18 cellular contexts compared by ENCODE assay signal in the genomic region with DNA sequence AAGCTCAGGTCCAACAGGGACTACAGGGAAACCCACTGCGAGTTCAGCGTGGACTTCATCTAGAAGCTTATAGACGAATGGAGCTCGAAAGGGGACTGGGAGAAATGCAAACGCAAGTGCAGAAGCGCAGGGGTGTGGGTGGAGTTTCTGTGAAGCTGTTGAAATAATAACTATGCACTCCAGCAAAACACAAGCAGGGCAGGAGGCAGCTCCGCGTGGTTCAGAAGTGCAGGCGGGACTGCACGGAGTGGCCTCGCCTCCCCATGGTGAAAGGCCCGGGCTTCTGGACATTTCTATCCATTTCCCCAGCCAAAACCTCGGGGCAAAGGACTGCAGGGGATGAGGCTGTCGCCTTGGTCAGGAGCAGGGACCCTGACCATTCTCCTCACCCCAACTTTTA.
A peak's percentile ranks its signal among the peaks of the same experiment; 100 is the strongest.
DNase-seq lines count a peak whose midpoint lies in the region; ATAC-seq and TF ChIP-seq lines count a peak whose summit lies in the region.
"Had no signal": no experiment of that assay in that cellular context is flagged by ENCODE, and none has a peak within 500 bp of the region (broad histone marks: within the 10 kb centered on the region; RNA-seq: fewer than 3 reads in every experiment).

No MANE protein-coding gene starts in this region.

- H3K27ac ChIP-seq in SK-N-MC (peak overlapping the region; percentile 73), thyroid gland (no peak overlapping the region), gastroesophageal sphincter (no peak overlapping the region)
- H3K27ac ChIP-seq: 22Rv1, HL-60 had no signal

- no peak overlapping the region for H3K4me3 ChIP-seq in SK-N-MC
- H3K4me3 ChIP-seq in thyroid gland (replicated peaks in 1 of 3) = no peak overlapping the region
- H3K4me3 ChIP-seq in gastroesophageal sphincter = no peak overlapping the region

- H3K27me3 Mint-ChIP-seq in nephron (ENCODE audit: low read depth) = no peaks in the 10 kb centered on the region

- ATAC-seq in Right ventricle myocardium superior (ENCODE audit: poor library complexity) (peak; percentile 58), Right ventricle myocardium inferior (no peak), gastroesophageal sphincter (no peak), GM18873 (IDR thresholded peaks at IDR 0.05; ENCODE audit: low FRiP score, unreplicated experiment) (no peak)
- ATAC-seq: CD8-positive, alpha-beta T cell; HCT116 had no signal

- peak; percentile 43 for DNase-seq in Right ventricle myocardium superior
- DNase-seq in Right ventricle myocardium inferior (ENCODE audit: missing footprints) = no peak
- no peak for DNase-seq in SK-N-MC (ENCODE audit: low read depth, low spot score)
- peak; percentile 64 to 67 for DNase-seq in thyroid gland
- no peak for DNase-seq in dermis blood vessel endothelial cell
- DNase-seq: CD8-positive, alpha-beta T cell; COR-L47; DMS153; DMS79 treated with DMSO at 0.1 percent for 48 hours; EL; GDM1 had no signal

- H3K36me3 Mint-ChIP-seq in nephron (ENCODE audit: low read depth) = peaks cover 20% of the 10 kb centered on the region
- H3K36me3 Mint-ChIP-seq: CD14-positive monocyte; CD8-positive, alpha-beta T cell had no signal

- no peak overlapping the region for H3K9ac ChIP-seq in SK-N-MC (ENCODE audit: insufficient read length)

- TF ChIP-seq CTCF in nephron (IDR thresholded peaks at IDR 0.05; ENCODE audit: unreplicated experiment in 3 of 3) (no peak), thyroid gland (IDR thresholded peaks at IDR 0.05) (no peak), gastroesophageal sphincter (IDR thresholded peaks at IDR 0.05) (no peak)

- peaks cover 11 to 17% of the 10 kb centered on the region in 2 donors for H3K4me1 ChIP-seq in thyroid gland
- peaks cover 0 to 5% (median 0%) of the 10 kb centered on the region in 3 donors for H3K4me1 ChIP-seq in gastroesophageal sphincter

- H3K4me3 Mint-ChIP-seq in nephron = no peak overlapping the region
- H3K4me3 Mint-ChIP-seq: CD14-positive monocyte; CD8-positive, alpha-beta T cell had no signal

- no peaks in the 10 kb centered on the region for H3K27me3 ChIP-seq in thyroid gland
- no peaks in the 10 kb centered on the region for H3K27me3 ChIP-seq in gastroesophageal sphincter

- intact Hi-C loops in Right ventricle myocardium superior (cut with DNase I) (no loop called here), Right ventricle myocardium inferior (cut with DNase I) (no loop called here), thyroid gland (cut with DNase I) (no loop called here)

- WGBS in thyroid gland, 2 donors = 34 to 37% methylated on average over 14 of the region's 14 CpGs
- 52 to 67% methylated on average over 1 to 9 of the region's 14 CpGs for WGBS in gastroesophageal sphincter (ENCODE audit: low coverage in 1 of 2), 2 donors

- no peaks in the 10 kb centered on the region for H3K9me3 ChIP-seq in SK-N-MC (ENCODE audit: low read depth, low read length)
- no peaks in the 10 kb centered on the region for H3K9me3 ChIP-seq in thyroid gland
- H3K9me3 ChIP-seq in gastroesophageal sphincter = no peaks in the 10 kb centered on the region

- H3K9me3 Mint-ChIP-seq in nephron = no peaks in the 10 kb centered on the region
- H3K9me3 Mint-ChIP-seq: CD8-positive, alpha-beta T cell had no signal

- H3K36me3 ChIP-seq in SK-N-MC (ENCODE audit: insufficient read depth, low read length) (no peaks in the 10 kb centered on the region), thyroid gland (no peaks in the 10 kb centered on the region), gastroesophageal sphincter (no peaks in the 10 kb centered on the region)

- TF ChIP-seq EP300 in gastroesophageal sphincter (IDR thresholded peaks at IDR 0.05) = no peak

- peaks cover 27% of the 10 kb centered on the region for H3K4me1 Mint-ChIP-seq in nephron
- H3K4me1 Mint-ChIP-seq: CD14-positive monocyte had no signal

- H3K27ac Mint-ChIP-seq in nephron = peak overlapping the region; percentile 15 to 58 (median 40)
- H3K27ac Mint-ChIP-seq: CD14-positive monocyte; CD8-positive, alpha-beta T cell had no signal

- TF ChIP-seq POLR2A in thyroid gland (IDR thresholded peaks at IDR 0.05) (no peak), gastroesophageal sphincter (IDR thresholded peaks at IDR 0.05) (no peak)

Comparison
In these comparisons a context has a peak if more than half of its experiments do, and no peak if none do; other contexts are left out.
1. DNase-seq: peak in Right ventricle myocardium superior (single experiment) and thyroid gland (2 of 2); none in Right ventricle myocardium inferior (single experiment), SK-N-MC (single experiment) and dermis blood vessel endothelial cell (single experiment).